ENCODE assay signal across 1 cellular context in genomic region chr1:31955917-31956736, GRCh38.
TF ChIP-seq lines count a peak whose summit lies in the region.

No MANE protein-coding gene starts in this region.

TF ChIP-seq in K562, 482 proteins besides CTCF, POLR2A, EP300 and RAD21 (continued from another document and continues in another):
- TF ChIP-seq, protein P1, sequence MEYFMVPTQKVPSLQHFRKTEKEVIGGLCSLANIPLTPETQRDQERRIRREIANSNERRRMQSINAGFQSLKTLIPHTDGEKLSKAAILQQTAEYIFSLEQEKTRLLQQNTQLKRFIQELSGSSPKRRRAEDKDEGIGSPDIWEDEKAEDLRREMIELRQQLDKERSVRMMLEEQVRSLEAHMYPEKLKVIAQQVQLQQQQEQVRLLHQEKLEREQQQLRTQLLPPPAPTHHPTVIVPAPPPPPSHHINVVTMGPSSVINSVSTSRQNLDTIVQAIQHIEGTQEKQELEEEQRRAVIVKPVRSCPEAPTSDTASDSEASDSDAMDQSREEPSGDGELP (CRISPR knock-in tag; IDR thresholded peaks at IDR 0.05; ENCODE audit: borderline replicate concordance), result peak; percentile 75
- no peak for TF ChIP-seq CREB1 (IDR thresholded peaks at IDR 0.05)
- TF ChIP-seq CREB1 (CRISPR knock-in tag; IDR thresholded peaks at IDR 0.05), result peak; percentile 45; the same call in 1 of the 2 replicates
- no peak for TF ChIP-seq ZNF280A (IDR thresholded peaks at IDR 0.05; ENCODE audit: low read depth, partially characterized antibody)
- no peak for TF ChIP-seq EGR1 (conservative IDR thresholded peaks at IDR 0.05)
- no peak for TF ChIP-seq PTBP1 (IDR thresholded peaks at IDR 0.05; ENCODE audit: low read depth, low read length)
- peak; percentile 100 for TF ChIP-seq UBTF (IDR thresholded peaks at IDR 0.05; ENCODE audit: borderline replicate concordance in 1 of 2, low read depth in 2 of 2, low read length in 2 of 2)
- no peak for TF ChIP-seq TARDBP (IDR thresholded peaks at IDR 0.05)
- TF ChIP-seq TSHZ1 (CRISPR knock-in tag; IDR thresholded peaks at IDR 0.05), result peak; percentile 49; the same call in 1 of the 2 replicates
- no peak for TF ChIP-seq TFE3 (CRISPR knock-in tag; IDR thresholded peaks at IDR 0.05)
- TF ChIP-seq IFI16 (CRISPR knock-in tag; IDR thresholded peaks at IDR 0.05), result no peak
- peak; percentile 63 for TF ChIP-seq EP400 (IDR thresholded peaks at IDR 0.05)
- TF ChIP-seq ZBTB1 (CRISPR knock-in tag; IDR thresholded peaks at IDR 0.05; ENCODE audit: borderline replicate concordance, low read depth), result no peak
- no peak for TF ChIP-seq ZNF707 (CRISPR knock-in tag; conservative IDR thresholded peaks at IDR 0.05)
- TF ChIP-seq KAT7 (CRISPR knock-in tag; IDR thresholded peaks at IDR 0.05; ENCODE audit: borderline replicate concordance), result no peak
- TF ChIP-seq PYGO2 (tag; IDR thresholded peaks at IDR 0.05), result 0 out of 2 replicates have a peak, but pooled peaks have one; percentile 25
- TF ChIP-seq, protein P2, sequence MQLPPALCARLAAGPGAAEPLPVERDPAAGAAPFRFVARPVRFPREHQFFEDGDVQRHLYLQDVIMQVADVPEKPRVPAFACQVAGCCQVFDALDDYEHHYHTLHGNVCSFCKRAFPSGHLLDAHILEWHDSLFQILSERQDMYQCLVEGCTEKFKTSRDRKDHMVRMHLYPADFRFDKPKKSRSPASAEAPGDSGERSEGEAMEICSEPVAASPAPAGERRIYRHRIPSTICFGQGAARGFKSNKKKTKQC (CRISPR knock-in tag; IDR thresholded peaks at IDR 0.05), result no peak
- no peak for TF ChIP-seq TCF15 (CRISPR knock-in tag; IDR thresholded peaks at IDR 0.05)
- no peak for TF ChIP-seq XRCC5 (IDR thresholded peaks at IDR 0.05; ENCODE audit: low read depth, low read length)
- no peak; the same call in 1 of the 2 replicates for TF ChIP-seq ZNF644 (tag; IDR thresholded peaks at IDR 0.05; ENCODE audit: low read depth)
- TF ChIP-seq CBFA2T2 (conservative IDR thresholded peaks at IDR 0.05), result no peak; the same call in 1 of the 2 replicates
- TF ChIP-seq CBX8 (IDR thresholded peaks at IDR 0.05; ENCODE audit: borderline replicate concordance, extremely low read depth, low read depth, low read length, poor library complexity, severe bottlenecking), result no peak
- TF ChIP-seq EWSR1 (IDR thresholded peaks at IDR 0.05; ENCODE audit: borderline replicate concordance, low read depth, partially characterized antibody), result no peak
- TF ChIP-seq HOXB6 (CRISPR knock-in tag; IDR thresholded peaks at IDR 0.05; ENCODE audit: borderline replicate concordance), result no peak
- TF ChIP-seq KDM2B (CRISPR knock-in tag; IDR thresholded peaks at IDR 0.05), result no peak
- TF ChIP-seq, protein P3, sequence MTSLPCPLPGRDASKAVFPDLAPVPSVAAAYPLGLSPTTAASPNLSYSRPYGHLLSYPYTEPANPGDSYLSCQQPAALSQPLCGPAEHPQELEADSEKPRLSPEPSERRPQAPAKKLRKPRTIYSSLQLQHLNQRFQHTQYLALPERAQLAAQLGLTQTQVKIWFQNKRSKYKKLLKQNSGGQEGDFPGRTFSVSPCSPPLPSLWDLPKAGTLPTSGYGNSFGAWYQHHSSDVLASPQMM (CRISPR knock-in tag; IDR thresholded peaks at IDR 0.05), result no peak
- peak; percentile 78; the same call in 1 of the 2 replicates for TF ChIP-seq NBN (IDR thresholded peaks at IDR 0.05; ENCODE audit: low read depth)
- TF ChIP-seq ZFP30 (CRISPR knock-in tag; IDR thresholded peaks at IDR 0.05; ENCODE audit: borderline replicate concordance), result no peak
- no peak for TF ChIP-seq NFIX (CRISPR knock-in tag; IDR thresholded peaks at IDR 0.05; ENCODE audit: low read depth)
- TF ChIP-seq ZNF561 (CRISPR knock-in tag; conservative IDR thresholded peaks at IDR 0.05), result no peak
- no peak for TF ChIP-seq POLR2AphosphoS2 (IDR thresholded peaks at IDR 0.05; ENCODE audit: low read length)
- TF ChIP-seq GTF2E2 (tag; IDR thresholded peaks at IDR 0.05), result no peak; the same call in 1 of the 2 replicates
- TF ChIP-seq ETV1 (tag; conservative IDR thresholded peaks at IDR 0.05; ENCODE audit: low read depth), result peak; percentile 62
- no peak for TF ChIP-seq SRSF9 (IDR thresholded peaks at IDR 0.05; ENCODE audit: borderline replicate concordance, low read depth, low read length)
- no peak for TF ChIP-seq CGGBP1 (CRISPR knock-in tag; IDR thresholded peaks at IDR 0.05)
- 0 out of 2 replicates have a peak, but pooled peaks have one; percentile 12 for TF ChIP-seq ZNF76 (CRISPR knock-in tag; IDR thresholded peaks at IDR 0.05; ENCODE audit: borderline replicate concordance)
- peak; percentile 74 to 77 for TF ChIP-seq AFF1 (IDR thresholded peaks at IDR 0.05; ENCODE audit: low read depth in 1 of 2, partially characterized antibody in 2 of 2)
- TF ChIP-seq NFATC3 (IDR thresholded peaks at IDR 0.05), result no peak
- peak; percentile 45 for TF ChIP-seq FOS (IDR thresholded peaks at IDR 0.05; ENCODE audit: extremely low read depth, insufficient read length)
- TF ChIP-seq MEF2D (tag; conservative IDR thresholded peaks at IDR 0.05; ENCODE audit: low read depth), result peak; percentile 49; the same call in 1 of the 2 replicates
- peak; percentile 87 for TF ChIP-seq ZNF584 (CRISPR knock-in tag; IDR thresholded peaks at IDR 0.05; ENCODE audit: low read depth)
